In the genomic region with DNA sequence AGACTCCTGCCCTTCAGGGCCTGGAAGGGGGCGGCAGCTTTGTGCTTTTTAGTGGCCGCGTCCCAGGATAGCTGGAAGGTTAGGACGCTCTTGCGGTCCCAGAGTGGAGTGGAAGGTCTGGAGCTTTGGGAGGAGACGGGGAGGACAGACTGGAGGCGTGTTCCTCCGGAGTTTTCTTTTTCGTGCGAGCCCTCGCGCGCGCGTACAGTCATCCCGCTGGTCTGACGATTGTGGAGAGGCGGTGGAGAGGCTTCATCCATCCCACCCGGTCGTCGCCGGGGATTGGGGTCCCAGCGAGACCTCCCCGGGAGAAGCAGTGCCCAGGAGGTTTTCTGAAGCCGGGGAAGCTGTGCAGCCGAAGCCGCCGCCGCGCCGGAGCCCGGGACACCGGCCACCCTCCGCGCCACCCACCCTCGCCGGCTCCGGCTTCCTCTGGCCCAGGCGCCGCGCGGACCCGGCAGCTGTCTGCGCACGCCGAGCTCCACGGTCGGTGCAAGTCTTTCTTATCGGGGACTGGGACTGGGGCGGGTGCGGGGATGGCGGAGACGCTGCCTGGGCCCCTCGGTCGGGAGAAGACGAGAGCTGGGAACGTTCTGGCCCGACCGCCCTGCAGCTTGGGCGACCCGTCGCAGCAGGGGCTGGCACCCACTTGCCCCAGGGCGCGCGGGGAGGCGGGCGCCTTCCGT, we compare ENCODE assay signal across 8 cellular contexts. TPM values are rescaled to one million over a fixed set of nuclear protein-coding genes. Genes with fewer than 3 reads are reported as not detected.
DNase-seq lines count a peak whose midpoint lies in the region; ATAC-seq and TF ChIP-seq lines count a peak whose summit lies in the region.

A gene (plus strand): TSS at position 207 of the 686 bp plus-strand sequence. CDS start 4,585 bp downstream, outside the sequence.

- DNase-seq in BE2C (peak; percentile 55), RWPE1 (ENCODE audit: low spot score) (peak; percentile 22), glomerular endothelial cell (ENCODE audit: extremely low read depth, low read depth, low spot score) (no peak), osteocyte (ENCODE audit: extremely low spot score, unreplicated experiment) (peak; percentile 87), NAMALWA (ENCODE audit: low spot score) (no peak)
- no peak for DNase-seq in central memory CD4-positive, alpha-beta T cell
- no peak for DNase-seq in activated CD4-positive, alpha-beta T cell treated with anti-CD3 and anti-CD28 coated beads, Interleukin-2, amount 10 ng/mL, durations not matched to agents 24 days and 14 days

- peaks cover 18% of the 10 kb centered on the region for H3K36me3 Mint-ChIP-seq in osteocyte (ENCODE audit: unreplicated experiment)
- H3K36me3 Mint-ChIP-seq in activated CD4-positive, alpha-beta T cell treated with anti-CD3 and anti-CD28 coated beads, Interleukin-2, amount 10 ng/mL, durations not matched to agents 24 days and 14 days (ENCODE audit: low read depth) = no peaks in the 10 kb centered on the region

- CTCF ChIA-PET in RWPE1 (lab: Yijun Ruan, JAX) = interaction anchor here (0.6 kb wide), 1 partner anchor 1551 kb away, joined by 3 read pairs; no protein-coding TSS in a partner anchor

- intact Hi-C loops in activated CD4-positive, alpha-beta T cell treated with anti-CD3 and anti-CD28 coated beads, Interleukin-2, amount 10 ng/mL, durations not matched to agents 24 days and 14 days (cut with micrococcal nuclease) = no loop called here

- peak within 1 kb of the TSS; percentile 87 for H3K4me3 Mint-ChIP-seq in osteocyte (ENCODE audit: unreplicated experiment)
- H3K4me3 Mint-ChIP-seq in activated CD4-positive, alpha-beta T cell treated with anti-CD3 and anti-CD28 coated beads, Interleukin-2, amount 10 ng/mL, durations not matched to agents 24 days and 14 days = no peak within 1 kb of the TSS

- no peaks in the 10 kb centered on the region; the same call in 1 of the 2 replicates for H3K9me3 ChIP-seq in BE2C

- peak within 1 kb of the TSS; percentile 92 for H3K27ac Mint-ChIP-seq in osteocyte (ENCODE audit: unreplicated experiment)
- H3K27ac Mint-ChIP-seq in activated CD4-positive, alpha-beta T cell treated with anti-CD3 and anti-CD28 coated beads, Interleukin-2, amount 10 ng/mL, durations not matched to agents 24 days and 14 days = no peak within 1 kb of the TSS

- H3K36me3 ChIP-seq in BE2C = peaks cover 6% of the 10 kb centered on the region

- peaks cover 9% of the 10 kb centered on the region for H3K4me1 ChIP-seq in BE2C

- peaks cover 8% of the 10 kb centered on the region for H3K9me3 Mint-ChIP-seq in osteocyte (ENCODE audit: unreplicated experiment)
- H3K9me3 Mint-ChIP-seq in activated CD4-positive, alpha-beta T cell treated with anti-CD3 and anti-CD28 coated beads, Interleukin-2, amount 10 ng/mL, durations not matched to agents 24 days and 14 days = no peaks in the 10 kb centered on the region

- no peaks in the 10 kb centered on the region for H3K27me3 Mint-ChIP-seq in osteocyte (ENCODE audit: unreplicated experiment)
- peaks cover 23% of the 10 kb centered on the region for H3K27me3 Mint-ChIP-seq in activated CD4-positive, alpha-beta T cell treated with anti-CD3 and anti-CD28 coated beads, Interleukin-2, amount 10 ng/mL, durations not matched to agents 24 days and 14 days

- no peak for ATAC-seq in HG02759 (IDR thresholded peaks at IDR 0.05; ENCODE audit: unreplicated experiment)

- TF ChIP-seq CTCF in BE2C (IDR thresholded peaks at IDR 0.05; ENCODE audit: low read depth, low read length) (no peak), RWPE1 (conservative IDR thresholded peaks at IDR 0.05; ENCODE audit: low read depth) (no peak), osteocyte (IDR thresholded peaks at IDR 0.05) (no peak)

- POLR2A ChIA-PET in RWPE1 (lab: Yijun Ruan, JAX; ENCODE audit: low non-redundant PET) = no interaction called here

- peaks cover 49% of the 10 kb centered on the region for H3K4me1 Mint-ChIP-seq in osteocyte (ENCODE audit: unreplicated experiment)
- no peaks in the 10 kb centered on the region for H3K4me1 Mint-ChIP-seq in activated CD4-positive, alpha-beta T cell treated with anti-CD3 and anti-CD28 coated beads, Interleukin-2, amount 10 ng/mL, durations not matched to agents 24 days and 14 days

- no peaks in the 10 kb centered on the region for H3K27me3 ChIP-seq in BE2C

- H3K27ac ChIP-seq in RWPE1 = no peak within 1 kb of the TSS

- peak within 1 kb of the TSS; percentile 67 for H3K4me3 ChIP-seq in BE2C (ENCODE audit: low read depth, low read length)

RNA-seq across cellular contexts. Expression of the gene that starts here (rescaled TPM):
- 0.42 TPM for polyA plus RNA-seq in BE2C (2012; ENCODE audit: insufficient read depth, insufficient read length, low read depth)
- total RNA-seq in glomerular endothelial cell (9.7 and 26.1 TPM in 2 replicates), osteocyte (181 and 195 TPM in 2 replicates)
- not detected in 2 replicates for total RNA-seq in activated CD4-positive, alpha-beta T cell treated with anti-CD3 and anti-CD28 coated beads, Interleukin-2, amount 10 ng/mL, durations not matched to agents 24 days and 14 days

Comparison
In these comparisons a context has a peak if more than half of its experiments do, and no peak if none do; other contexts are left out.
1. RNA of the gene that starts here (total RNA-seq): 181 to 195 TPM in osteocyte and 9.7 to 26.1 TPM in glomerular endothelial cell; not detected in activated CD4-positive, alpha-beta T cell treated with anti-CD3 and anti-CD28 coated beads, Interleukin-2, amount 10 ng/mL, durations not matched to agents 24 days and 14 days; every median in the first group is over 10 times any median in the second.
2. DNase-seq: peak in BE2C (single experiment), RWPE1 (single experiment) and osteocyte (single experiment); none in glomerular endothelial cell (single experiment), central memory CD4-positive, alpha-beta T cell (single experiment), NAMALWA (single experiment) and activated CD4-positive, alpha-beta T cell treated with anti-CD3 and anti-CD28 coated beads, Interleukin-2, amount 10 ng/mL, durations not matched to agents 24 days and 14 days (single experiment).